Comparison of ENCODE assay signal across 3 cellular contexts in the genomic region with DNA sequence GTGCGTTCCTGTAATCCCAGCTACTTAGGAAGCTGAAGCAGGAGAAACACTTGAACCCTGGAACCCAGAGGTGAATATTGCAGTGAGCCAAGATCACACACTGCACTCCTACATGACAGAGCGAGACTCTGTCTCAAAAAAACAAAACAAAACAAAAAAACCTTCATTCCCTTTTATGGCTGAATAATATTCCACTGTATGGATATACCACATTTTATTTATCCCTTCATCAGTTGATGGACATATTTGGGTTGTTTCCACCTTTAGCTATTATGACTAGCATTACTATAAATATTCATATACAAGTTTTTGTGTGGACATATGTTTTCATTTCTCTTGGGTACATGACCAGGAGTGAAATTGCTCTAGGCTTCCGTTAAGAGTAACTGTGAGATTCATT.
TF ChIP-seq lines count a peak whose summit lies in the region.

No MANE protein-coding gene starts in this region.

TF ChIP-seq in SK-N-SH treated with all-trans-retinoic acid at 6 μM for 48 hours, 23 proteins besides CTCF, POLR2A, EP300 and RAD21:
- TF ChIP-seq, protein P1, sequence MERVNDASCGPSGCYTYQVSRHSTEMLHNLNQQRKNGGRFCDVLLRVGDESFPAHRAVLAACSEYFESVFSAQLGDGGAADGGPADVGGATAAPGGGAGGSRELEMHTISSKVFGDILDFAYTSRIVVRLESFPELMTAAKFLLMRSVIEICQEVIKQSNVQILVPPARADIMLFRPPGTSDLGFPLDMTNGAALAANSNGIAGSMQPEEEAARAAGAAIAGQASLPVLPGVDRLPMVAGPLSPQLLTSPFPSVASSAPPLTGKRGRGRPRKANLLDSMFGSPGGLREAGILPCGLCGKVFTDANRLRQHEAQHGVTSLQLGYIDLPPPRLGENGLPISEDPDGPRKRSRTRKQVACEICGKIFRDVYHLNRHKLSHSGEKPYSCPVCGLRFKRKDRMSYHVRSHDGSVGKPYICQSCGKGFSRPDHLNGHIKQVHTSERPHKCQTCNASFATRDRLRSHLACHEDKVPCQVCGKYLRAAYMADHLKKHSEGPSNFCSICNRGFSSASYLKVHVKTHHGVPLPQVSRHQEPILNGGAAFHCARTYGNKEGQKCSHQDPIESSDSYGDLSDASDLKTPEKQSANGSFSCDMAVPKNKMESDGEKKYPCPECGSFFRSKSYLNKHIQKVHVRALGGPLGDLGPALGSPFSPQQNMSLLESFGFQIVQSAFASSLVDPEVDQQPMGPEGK (CRISPR knock-in tag; IDR thresholded peaks at IDR 0.05; ENCODE audit: borderline replicate concordance) = no peak
- TF ChIP-seq TOX (CRISPR knock-in tag; IDR thresholded peaks at IDR 0.05; ENCODE audit: borderline replicate concordance) (no peak), GLIS3 (CRISPR knock-in tag; IDR thresholded peaks at IDR 0.05) (no peak), ZFP30 (CRISPR knock-in tag; IDR thresholded peaks at IDR 0.05) (no peak), ZNF8 (CRISPR knock-in tag; IDR thresholded peaks at IDR 0.05) (peak; percentile 99)
- TF ChIP-seq, protein P2, sequence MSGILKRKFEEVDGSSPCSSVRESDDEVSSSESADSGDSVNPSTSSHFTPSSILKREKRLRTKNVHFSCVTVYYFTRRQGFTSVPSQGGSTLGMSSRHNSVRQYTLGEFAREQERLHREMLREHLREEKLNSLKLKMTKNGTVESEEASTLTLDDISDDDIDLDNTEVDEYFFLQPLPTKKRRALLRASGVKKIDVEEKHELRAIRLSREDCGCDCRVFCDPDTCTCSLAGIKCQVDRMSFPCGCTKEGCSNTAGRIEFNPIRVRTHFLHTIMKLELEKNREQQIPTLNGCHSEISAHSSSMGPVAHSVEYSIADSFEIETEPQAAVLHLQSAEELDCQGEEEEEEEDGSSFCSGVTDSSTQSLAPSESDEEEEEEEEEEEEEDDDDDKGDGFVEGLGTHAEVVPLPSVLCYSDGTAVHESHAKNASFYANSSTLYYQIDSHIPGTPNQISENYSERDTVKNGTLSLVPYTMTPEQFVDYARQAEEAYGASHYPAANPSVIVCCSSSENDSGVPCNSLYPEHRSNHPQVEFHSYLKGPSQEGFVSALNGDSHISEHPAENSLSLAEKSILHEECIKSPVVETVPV (CRISPR knock-in tag; IDR thresholded peaks at IDR 0.05) = no peak
TF ChIP-seq in SK-N-SH treated with all-trans-retinoic acid at 6 μM for 48 hours: peak in this region for 1.

TF ChIP-seq in SK-N-SH, 30 proteins besides CTCF, POLR2A, EP300 and RAD21:
- TF ChIP-seq SIN3A (IDR thresholded peaks at IDR 0.05; ENCODE audit: borderline replicate concordance, low read depth, low read length) = no peak
- TF ChIP-seq, protein P3, sequence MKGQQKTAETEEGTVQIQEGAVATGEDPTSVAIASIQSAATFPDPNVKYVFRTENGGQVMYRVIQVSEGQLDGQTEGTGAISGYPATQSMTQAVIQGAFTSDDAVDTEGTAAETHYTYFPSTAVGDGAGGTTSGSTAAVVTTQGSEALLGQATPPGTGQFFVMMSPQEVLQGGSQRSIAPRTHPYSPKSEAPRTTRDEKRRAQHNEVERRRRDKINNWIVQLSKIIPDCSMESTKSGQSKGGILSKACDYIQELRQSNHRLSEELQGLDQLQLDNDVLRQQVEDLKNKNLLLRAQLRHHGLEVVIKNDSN (IDR thresholded peaks at IDR 0.05; ENCODE audit: borderline replicate concordance, low read depth) = no peak
- no peak for TF ChIP-seq RXRA (IDR thresholded peaks at IDR 0.05; ENCODE audit: borderline replicate concordance, low read depth)

TF ChIP-seq in K562, 482 proteins besides CTCF, POLR2A, EP300 and RAD21:
- peak; percentile 40 for TF ChIP-seq ZNF146 (CRISPR knock-in tag; IDR thresholded peaks at IDR 0.05; ENCODE audit: unreplicated experiment)
- no peak for TF ChIP-seq JUNB (CRISPR knock-in tag; conservative IDR thresholded peaks at IDR 0.05)
- peak; percentile 50 for TF ChIP-seq RBM25 (IDR thresholded peaks at IDR 0.05; ENCODE audit: low read depth, low read length, severe bottlenecking)
TF ChIP-seq in K562: peak in this region for 2.
